Comparison of ENCODE assay signal across 33 cellular contexts in the genomic region with DNA sequence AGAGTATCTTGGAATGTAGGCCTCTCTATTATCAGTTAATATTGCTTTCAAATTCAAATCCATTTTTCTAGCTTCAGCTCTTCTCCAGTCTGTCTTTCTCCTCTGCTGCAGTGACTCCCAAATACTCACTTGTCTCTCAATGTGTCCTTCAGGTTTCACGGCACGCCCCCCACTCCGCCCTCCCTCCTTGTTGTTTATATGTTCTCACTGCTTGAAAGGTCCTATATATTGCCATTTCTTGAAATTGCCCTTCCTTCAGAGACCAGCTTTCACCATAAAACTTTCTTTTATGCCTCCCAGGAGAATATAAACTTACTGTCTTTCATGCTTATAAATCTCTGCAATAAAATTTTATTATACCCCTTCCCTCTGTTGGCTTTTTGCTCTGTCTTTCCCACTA.
"Had no signal": no experiment of that assay in that cellular context is flagged by ENCODE, and none has a peak within 500 bp of the region (broad histone marks: within the 10 kb centered on the region; RNA-seq: fewer than 3 reads in every experiment).

No MANE protein-coding gene starts in this region.

- H3K27ac ChIP-seq: ascending aorta, cardiac muscle cell, WERI-Rb-1 had no signal

- DNase-seq: activated CD4-positive, alpha-beta memory T cell treated with anti-CD3 and anti-CD28 coated beads, Interleukin-2, amount 10 ng/mL, durations not matched to agents 7 days and 5 days; activated CD4-positive, alpha-beta T cell treated with anti-CD3 and anti-CD28 coated beads for 1 hour; activated CD4-positive, alpha-beta T cell treated with anti-CD3 and anti-CD28 coated beads for 36 hours; activated CD4-positive, alpha-beta T cell treated with anti-CD3 and anti-CD28 coated beads for 48 hours; activated CD4-positive, alpha-beta T cell treated with anti-CD3 and anti-CD28 coated beads, Interleukin-2, amount 10 ng/mL, durations not matched to agents 7 days and 5 days; activated CD4-positive, alpha-beta T cell treated with anti-CD3 and anti-CD28 coated beads, Interleukin-2, amount 50 U/mL, for 48 hours; activated CD4-positive, CD25-positive, alpha-beta regulatory T cell; activated CD8-positive, alpha-beta memory T cell treated with anti-CD3 and anti-CD28 coated beads for 24 hours; activated CD8-positive, alpha-beta memory T cell treated with anti-CD3 and anti-CD28 coated beads, Interleukin-2, amount 10 ng/mL, durations not matched to agents 7 days and 5 days; activated CD8-positive, alpha-beta memory T cell treated with anti-CD3 and anti-CD28 coated beads, Interleukin-2, amount 50 U/mL, for 48 hours; activated CD8-positive, alpha-beta T cell treated with anti-CD3 and anti-CD28 coated beads, Interleukin-2, amount 10 ng/mL, durations not matched to agents 7 days and 5 days; activated effector memory CD4-positive, alpha-beta T cell treated with Interleukin-2 at 50 U/mL for 16 hours; activated gamma-delta T cell; activated naive CD4-positive, alpha-beta T cell treated with anti-CD3 and anti-CD28 coated beads, Interleukin-2, amount 10 ng/mL, durations not matched to agents 7 days and 5 days; activated naive CD4-positive, alpha-beta T cell treated with Interleukin-2 at 50 U/mL for 16 hours; activated naive CD8-positive, alpha-beta T cell treated with anti-CD3 and anti-CD28 coated beads, Interleukin-2, amount 10 ng/mL, durations not matched to agents 7 days and 5 days; activated naive CD8-positive, alpha-beta T cell treated with anti-CD3 and anti-CD28 coated beads, Interleukin-2, amount 50 U/mL, for 24 hours; activated T-cell treated with anti-CD3 and anti-CD28 coated beads, Interleukin-2, amount 50 U/mL, for 24 hours; activated T-cell treated with anti-CD3 and anti-CD28 coated beads, Interleukin-2, amount 50 U/mL, for 48 hours; amygdala; anterior cingulate cortex; caudate nucleus; cerebellar nuclear complex; T-helper 1 cell; T-helper 2 cell; T-helper 9 cell; WERI-Rb-1 had no signal

- FAIRE-seq: bronchial epithelial cell, TTC549 had no signal

- ATAC-seq: activated CD4-positive, alpha-beta T cell treated with anti-CD3 and anti-CD28 coated beads for 36 hours; activated CD4-positive, CD25-positive, alpha-beta regulatory T cell treated with anti-CD3 and anti-CD28 coated beads, Interleukin-2, amount 50 U/mL, for 24 hours; activated CD8-positive, alpha-beta memory T cell treated with anti-CD3 and anti-CD28 coated beads, Interleukin-2, amount 10 ng/mL, durations not matched to agents 7 days and 5 days; activated CD8-positive, alpha-beta T cell treated with anti-CD3 and anti-CD28 coated beads, Interleukin-2, amount 10 ng/mL, durations not matched to agents 7 days and 5 days; activated naive CD8-positive, alpha-beta T cell treated with anti-CD3 and anti-CD28 coated beads, Interleukin-2, amount 50 U/mL, for 24 hours; WTC11 had no signal

- H3K27me3 ChIP-seq: ascending aorta, cardiac muscle cell had no signal

- H3K4me1 ChIP-seq: ascending aorta had no signal

- H3K36me3 ChIP-seq: ascending aorta, cardiac muscle cell, WERI-Rb-1 had no signal

- H3K9me3 ChIP-seq: ascending aorta had no signal

- H3K4me3 ChIP-seq: ascending aorta, cardiac muscle cell had no signal
